ENCODE assay signal across 1 cellular context in the genomic region with DNA sequence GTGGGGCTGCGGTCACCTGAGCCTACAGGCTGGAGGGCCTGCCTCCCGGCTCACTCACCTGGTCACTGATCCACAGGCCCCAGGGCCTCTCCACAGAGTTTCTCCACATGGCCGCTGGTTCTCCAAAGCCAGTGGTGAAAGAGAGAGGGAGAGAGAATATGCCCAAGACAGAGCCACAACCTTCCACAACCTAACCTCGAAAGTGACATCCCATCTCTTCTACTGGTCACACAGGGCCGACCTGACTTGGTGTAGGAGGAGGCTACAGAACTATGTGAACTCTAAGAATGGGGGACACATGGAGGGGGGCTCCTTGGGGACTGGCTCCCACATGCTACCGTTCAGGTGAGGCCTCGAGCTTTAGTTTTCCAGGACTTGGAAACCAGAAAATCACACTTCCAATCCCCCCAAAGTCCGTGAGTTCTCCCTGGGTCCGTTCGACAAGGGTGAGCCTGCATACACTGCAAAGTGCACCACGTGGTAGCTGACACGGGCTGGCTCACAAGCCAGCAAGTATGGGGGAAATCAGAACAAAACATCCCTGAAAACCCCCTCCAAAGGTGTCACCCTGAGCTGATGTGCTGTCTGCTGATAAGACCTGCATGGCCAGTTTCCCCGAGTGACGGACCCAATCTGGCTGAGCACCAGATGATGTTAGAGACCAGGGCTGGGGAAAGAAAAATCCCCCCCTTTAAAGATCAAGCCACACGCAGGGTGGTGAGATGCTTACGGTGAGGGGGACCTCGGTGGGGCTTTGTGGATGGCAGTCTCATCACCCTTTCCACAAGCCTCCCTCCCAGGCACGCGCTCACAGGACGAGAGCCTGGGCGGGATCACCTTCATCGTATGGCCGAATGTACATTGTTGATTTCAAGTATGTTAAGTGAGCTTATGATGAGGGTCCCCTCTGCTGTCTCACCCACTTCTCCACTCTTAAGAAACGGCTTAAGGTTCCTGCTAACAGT.
TF ChIP-seq lines count a peak whose summit lies in the region.

No MANE protein-coding gene starts in this region.

TF ChIP-seq in H1, 55 proteins besides CTCF, POLR2A, EP300 and RAD21 (continued from another document):
- TF ChIP-seq RXRA (IDR thresholded peaks at IDR 0.05; ENCODE audit: insufficient read depth, low read depth, low read length) (no peak), BRCA1 (IDR thresholded peaks at IDR 0.05; ENCODE audit: low read depth, low read length) (no peak), GTF2F1 (IDR thresholded peaks at IDR 0.05; ENCODE audit: borderline replicate concordance, low read depth, low read length) (no peak), EZH2 (IDR thresholded peaks at IDR 0.05; ENCODE audit: low read depth, low read length, severe bottlenecking) (no peak), TCF12 (IDR thresholded peaks at IDR 0.05; ENCODE audit: low read depth, low read length) (no peak), RFX5 (IDR thresholded peaks at IDR 0.05; ENCODE audit: borderline replicate concordance, low read depth, low read length) (no peak), JUND (IDR thresholded peaks at IDR 0.05; ENCODE audit: low read length) (no peak), KDM5A (IDR thresholded peaks at IDR 0.05; ENCODE audit: low read length) (no peak), BCL11A (IDR thresholded peaks at IDR 0.05; ENCODE audit: low read depth in 2 of 2, low read length in 2 of 2) (no peak), SP2 (IDR thresholded peaks at IDR 0.05; ENCODE audit: low read length) (no peak), ZNF274 (IDR thresholded peaks at IDR 0.05; ENCODE audit: borderline replicate concordance, extremely low read depth, low read length) (no peak), CBX5 (IDR thresholded peaks at IDR 0.05; ENCODE audit: low read depth, low read length) (no peak), FOSL1 (IDR thresholded peaks at IDR 0.05; ENCODE audit: insufficient read depth, low read depth, low read length) (no peak)
- TF ChIP-seq, protein P1, sequence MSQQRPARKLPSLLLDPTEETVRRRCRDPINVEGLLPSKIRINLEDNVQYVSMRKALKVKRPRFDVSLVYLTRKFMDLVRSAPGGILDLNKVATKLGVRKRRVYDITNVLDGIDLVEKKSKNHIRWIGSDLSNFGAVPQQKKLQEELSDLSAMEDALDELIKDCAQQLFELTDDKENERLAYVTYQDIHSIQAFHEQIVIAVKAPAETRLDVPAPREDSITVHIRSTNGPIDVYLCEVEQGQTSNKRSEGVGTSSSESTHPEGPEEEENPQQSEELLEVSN (IDR thresholded peaks at IDR 0.05), result no peak
